Comparison of ENCODE assay signal across 9 cellular contexts in the genomic region with DNA sequence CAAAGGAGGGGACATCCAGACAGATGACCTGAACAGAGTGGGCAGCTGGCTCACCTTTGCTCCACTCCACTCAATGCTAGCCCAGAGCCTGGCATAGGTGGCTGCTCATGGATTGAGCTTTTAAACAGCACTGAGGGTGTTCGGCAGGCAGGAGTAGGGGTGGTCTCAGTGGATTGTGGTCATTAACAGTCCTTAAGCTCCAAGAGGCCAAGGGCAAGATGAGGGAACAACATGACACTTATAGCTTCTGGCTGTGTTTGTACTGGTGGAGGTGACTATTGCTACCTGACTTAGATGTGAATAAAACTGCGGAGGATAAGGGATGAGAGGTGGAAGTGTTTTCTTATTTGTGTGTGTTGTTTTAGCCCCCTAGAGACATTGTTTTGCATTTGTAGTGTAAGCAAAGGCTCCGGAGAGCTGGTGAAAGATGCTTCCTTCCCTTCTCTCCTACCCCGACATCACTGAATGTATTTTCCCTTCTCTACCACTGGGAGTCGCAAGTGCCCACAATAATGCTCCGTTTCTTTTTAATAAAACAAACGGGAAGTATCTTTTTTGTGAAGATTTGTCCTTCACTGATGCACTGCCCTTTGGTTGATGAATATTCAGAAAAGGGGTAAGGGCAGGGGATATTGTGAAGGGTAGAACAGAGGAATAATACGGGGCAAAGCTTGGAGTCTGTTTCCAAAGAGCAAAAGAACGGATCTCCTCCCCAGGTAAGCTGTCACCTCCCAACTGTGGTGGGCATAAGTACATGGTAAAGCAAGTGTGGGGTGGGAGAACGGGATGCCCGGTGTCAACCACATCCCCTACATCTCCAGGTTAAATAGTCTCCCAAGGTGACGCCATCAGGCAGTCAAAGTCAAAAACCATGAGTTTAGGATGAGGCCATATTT. TPM values are rescaled to one million over a fixed set of nuclear protein-coding genes. Genes with fewer than 3 reads are reported as not detected.
DNase-seq lines count a peak whose midpoint lies in the region; ATAC-seq, FAIRE-seq and TF ChIP-seq lines count a peak whose summit lies in the region.
"Had no signal": no experiment of that assay in that cellular context is flagged by ENCODE, and none has a peak within 500 bp of the region (broad histone marks: within the 10 kb centered on the region; RNA-seq: fewer than 3 reads in every experiment).

No MANE protein-coding gene starts in this region.

- H3K4me1 Mint-ChIP-seq in activated T-helper 1 cell treated with anti-CD3 and anti-CD28 coated beads, Interleukin-12 subunit alpha, Interleukin-12 subunit beta, Interleukin-2, Interleukin-4 antibody, amounts not matched to agents 30 ng/mL and 10 ng/mL and 1 ng/mL, durations not matched to agents 14 hours and 24 hours and 36 hours (ENCODE audit: low read depth): peaks cover 8% of the 10 kb centered on the region

- TF ChIP-seq EP300 in GM12878 (IDR thresholded peaks at IDR 0.05; ENCODE audit: borderline replicate concordance in 1 of 2, control insufficient read depth in 1 of 2, low read depth in 2 of 2, low read length in 2 of 2): no peak

- no peaks in the 10 kb centered on the region for H3K9me3 Mint-ChIP-seq in activated T-helper 1 cell treated with anti-CD3 and anti-CD28 coated beads, Interleukin-12 subunit alpha, Interleukin-12 subunit beta, Interleukin-2, Interleukin-4 antibody, amounts not matched to agents 30 ng/mL and 10 ng/mL and 1 ng/mL, durations not matched to agents 14 hours and 24 hours and 36 hours

- no peaks in the 10 kb centered on the region for H3K36me3 ChIP-seq in GM12878 (ENCODE audit: control insufficient read depth in 2 of 2, insufficient read depth in 2 of 2, low read length in 1 of 2)
- H3K36me3 ChIP-seq: BLaER1 treated with 17β-estradiol and CSF1 and Interleukin-3, amounts not matched to agents 10 nM and 100 nM had no signal

- H3K9me3 ChIP-seq in GM12878 (replicated peaks; ENCODE audit: control insufficient read depth, insufficient read depth, low read length): no peaks in the 10 kb centered on the region

- no peak overlapping the region for H3K4me2 ChIP-seq in GM12878 (ENCODE audit: control insufficient read depth, insufficient read depth)
- H3K4me2 ChIP-seq: BLaER1 treated with 17β-estradiol and CSF1 and Interleukin-3, amounts not matched to agents 10 nM and 100 nM had no signal

- RAD21 ChIA-PET in GM12878 (lab: Charles Lee; ENCODE audit: unreplicated experiment): interaction anchor here (0.8 to 2.2 kb wide), 7 partner anchors 9 to 308 kb away, joined by 3 to 18 read pairs (median 4); no protein-coding TSS in a partner anchor

- no peaks in the 10 kb centered on the region for H3K4me1 ChIP-seq in GM12878 (ENCODE audit: control insufficient read depth, insufficient read depth, low read length)
- H3K4me1 ChIP-seq: BLaER1 treated with 17β-estradiol and CSF1 and Interleukin-3, amounts not matched to agents 10 nM and 100 nM had no signal

- no peaks in the 10 kb centered on the region; a peak in 1 of 4 replicates for H3K27me3 ChIP-seq in GM12878 (replicated peaks in 1 of 2; ENCODE audit: control insufficient read depth in 2 of 2, insufficient read depth in 2 of 2, low read length in 1 of 2)
- H3K27me3 ChIP-seq: BLaER1 treated with 17β-estradiol and CSF1 and Interleukin-3, amounts not matched to agents 10 nM and 100 nM had no signal

- H3K9ac ChIP-seq in GM12878 (ENCODE audit: control insufficient read depth, insufficient read depth, low read length): no peak overlapping the region
- H3K9ac ChIP-seq: BLaER1 treated with 17β-estradiol and CSF1 and Interleukin-3, amounts not matched to agents 10 nM and 100 nM had no signal

- H4K20me1 ChIP-seq in GM12878 (ENCODE audit: control insufficient read depth, insufficient read depth): no peaks in the 10 kb centered on the region
- H4K20me1 ChIP-seq: BLaER1 treated with 17β-estradiol and CSF1 and Interleukin-3, amounts not matched to agents 10 nM and 100 nM had no signal

- peak; percentile 79 for ATAC-seq in GM21529 (IDR thresholded peaks at IDR 0.05; ENCODE audit: unreplicated experiment)
- peak; percentile 80 for ATAC-seq in GM12878

- CTCF ChIA-PET in GM12878 (lab: Yijun Ruan, JAX): interaction anchor here (0.5 to 3.2 kb wide), 31 partner anchors 9 to 1686 kb away, joined by 3 to 31 read pairs (median 4); no protein-coding TSS in a partner anchor

- POLR2A ChIA-PET in GM12878 (lab: Charles Lee): no interaction called here

- H3K4me3 ChIP-seq in LNCaP clone FGC (ENCODE audit: low read depth, low read length) (no peak overlapping the region), GM12878 (no peak overlapping the region)
- H3K4me3 ChIP-seq: BLaER1 treated with 17β-estradiol and CSF1 and Interleukin-3, amounts not matched to agents 10 nM and 100 nM had no signal

- H3K79me2 ChIP-seq in GM12878 (ENCODE audit: control insufficient read depth, insufficient read depth, low read length): no peaks in the 10 kb centered on the region

- FAIRE-seq in GM12878 (lab: Jason Lieb, UNC): no peak

- H3K27me3 Mint-ChIP-seq in activated T-helper 1 cell treated with anti-CD3 and anti-CD28 coated beads, Interleukin-12 subunit alpha, Interleukin-12 subunit beta, Interleukin-2, Interleukin-4 antibody, amounts not matched to agents 30 ng/mL and 10 ng/mL and 1 ng/mL, durations not matched to agents 14 hours and 24 hours and 36 hours (ENCODE audit: insufficient read depth): peaks cover 2% of the 10 kb centered on the region

- peak; percentile 83 for TF ChIP-seq RAD21 in GM12878 (IDR thresholded peaks at IDR 0.05; ENCODE audit: insufficient read depth, low read depth, low read length)

- TF ChIP-seq CTCF in LNCaP clone FGC (IDR thresholded peaks at IDR 0.05; ENCODE audit: control insufficient read depth, extremely low read depth, insufficient read depth) (peak; percentile 89), GM12878 (IDR thresholded peaks at IDR 0.05 in 2 of 3, conservative IDR thresholded peaks at IDR 0.05 in 1 of 3; ENCODE audit: control insufficient read depth in 2 of 3, extremely low read depth in 1 of 3, insufficient read depth in 1 of 3, low read depth in 3 of 3, low read length in 3 of 3) (peak; percentile 58 to 76 (median 73); a peak in 5 of 6 replicates)

- H3K27ac ChIP-seq in GM12878 (ENCODE audit: control insufficient read depth, insufficient read depth): no peak overlapping the region
- H3K27ac ChIP-seq: BLaER1 treated with 17β-estradiol and CSF1 and Interleukin-3, amounts not matched to agents 10 nM and 100 nM had no signal

- in situ Hi-C loops in GM12878 (cut with MboI): loop anchor here (10.0 kb wide), 1 partner anchor 703 kb away; no protein-coding TSS in a partner anchor

- intact Hi-C loops in GM12878 (cut with micrococcal nuclease; ENCODE audit: unreplicated experiment): loop anchor here (1.0 to 5.0 kb wide), 4 partner anchors 124 to 710 kb away; no protein-coding TSS in a partner anchor
- intact Hi-C loops in activated T-helper 1 cell treated with anti-CD3 and anti-CD28 coated beads, Interleukin-12 subunit alpha, Interleukin-12 subunit beta, Interleukin-2, Interleukin-4 antibody, amounts not matched to agents 30 ng/mL and 10 ng/mL and 1 ng/mL, durations not matched to agents 14 hours and 24 hours and 36 hours (cut with micrococcal nuclease): loop anchor here (1.0 kb wide), 3 partner anchors 225 to 706 kb away; no protein-coding TSS in a partner anchor

- no peaks in the 10 kb centered on the region for H3K36me3 Mint-ChIP-seq in activated T-helper 1 cell treated with anti-CD3 and anti-CD28 coated beads, Interleukin-12 subunit alpha, Interleukin-12 subunit beta, Interleukin-2, Interleukin-4 antibody, amounts not matched to agents 30 ng/mL and 10 ng/mL and 1 ng/mL, durations not matched to agents 14 hours and 24 hours and 36 hours (ENCODE audit: low read depth)

- no peak overlapping the region for H3K27ac Mint-ChIP-seq in activated T-helper 1 cell treated with anti-CD3 and anti-CD28 coated beads, Interleukin-12 subunit alpha, Interleukin-12 subunit beta, Interleukin-2, Interleukin-4 antibody, amounts not matched to agents 30 ng/mL and 10 ng/mL and 1 ng/mL, durations not matched to agents 14 hours and 24 hours and 36 hours

- H3K4me3 Mint-ChIP-seq in activated T-helper 1 cell treated with anti-CD3 and anti-CD28 coated beads, Interleukin-12 subunit alpha, Interleukin-12 subunit beta, Interleukin-2, Interleukin-4 antibody, amounts not matched to agents 30 ng/mL and 10 ng/mL and 1 ng/mL, durations not matched to agents 14 hours and 24 hours and 36 hours: no peak overlapping the region

- TF ChIP-seq POLR2A in GM12878 (IDR thresholded peaks at IDR 0.05; ENCODE audit: low read depth, low read length): no peak

- DNase-seq in NCI-H2029 treated with DMSO at 0.1 percent for 48 hours (lab: John Stamatoyannopoulos, UW) (peak; percentile 32), NCI-H2029 (lab: John Stamatoyannopoulos, UW) (no peak), LNCaP clone FGC (ENCODE audit: low read depth) (no peak), GM12878 (ENCODE audit: low read depth, low spot score) (no peak), left kidney (ENCODE audit: low read depth, low spot score) (peak; percentile 66), C1 segment of cervical spinal cord (lab: John Stamatoyannopoulos, UW) (no peak)
- no peak for DNase-seq in activated T-helper 1 cell treated with anti-CD3 and anti-CD28 coated beads, Interleukin-12 subunit alpha, Interleukin-12 subunit beta, Interleukin-2, Interleukin-4 antibody, amounts not matched to agents 30 ng/mL and 10 ng/mL and 1 ng/mL, durations not matched to agents 14 hours and 24 hours and 36 hours (ENCODE audit: low spot score)

- H2AFZ ChIP-seq in GM12878 (ENCODE audit: control insufficient read depth, low read depth, low read length): peak overlapping the region; percentile 58

- 15% methylated on average over 12 of the region's 12 CpGs for WGBS in GM12878 (ENCODE audit: insufficient coverage, insufficient replicate concordance, low lambda C conversion rate, missing lambda C conversion rate)

- SMC1A ChIA-PET in GM12878 (lab: Charles Lee; ENCODE audit: uncharacterized antibody, unreplicated experiment): interaction anchor here (0.6 to 2.8 kb wide), 17 partner anchors 10 to 683 kb away, joined by 3 to 12 read pairs (median 4); no protein-coding TSS in a partner anchor

- no TSS peak for BruUV-seq in GM12878 (replicated peaks; lab: Mats Ljungman, UMichigan)

RNA-seq across cellular contexts. Expression of a gene that starts 27.5 kb away (rescaled TPM):
- total RNA-seq in GM12878 (2013; cell fraction: nucleolus; rRNA removed): not detected in 2 replicates
- total RNA-seq in GM12878 (2014; rRNA removed): not detected in 2 replicates
- total RNA-seq in GM12878 (2014; rRNA removed; fragmentation: Illumina TruSeq; extraction: Trizol): not detected in 2 replicates
- not detected in 2 replicates for total RNA-seq in GM12878 (2021)
- polyA plus RNA-seq in GM12878 (2011; ENCODE audit: low read depth): not detected
- polyA plus RNA-seq in GM12878 (2011; rRNA removed): not detected in 2 replicates
- polyA plus RNA-seq in GM12878 (2011; cell fraction: cytosol; rRNA removed): not detected in 2 replicates
- polyA plus RNA-seq in GM12878 (2011; cell fraction: nucleus; rRNA removed): not detected in 2 replicates
- polyA plus RNA-seq in GM12878 (2012): not detected in 2 replicates
- polyA plus RNA-seq in GM12878 (2014; fragmentation: Illumina TruSeq; extraction: Trizol): not detected in 2 replicates
- polyA plus RNA-seq in GM12878 (2014; fragmentation: Nextera tagmentation; extraction: Ambion mirVana): not detected
- polyA plus RNA-seq in GM12878 (2014; rRNA removed): not detected in 2 replicates
- polyA plus RNA-seq in GM12878 (2016; fragmentation: Nextera tagmentation; extraction: Ambion mirVana): not detected
- not detected in 2 replicates for polyA minus RNA-seq in GM12878 (2011; rRNA and poly(A)+ RNA removed)
- polyA minus RNA-seq in GM12878 (2011; cell fraction: cytosol; rRNA and poly(A)+ RNA removed): not detected in 2 replicates
- polyA minus RNA-seq in GM12878 (2011; cell fraction: nucleus; rRNA and poly(A)+ RNA removed): not detected in 2 replicates
- total RNA-seq in activated T-helper 1 cell treated with anti-CD3 and anti-CD28 coated beads, Interleukin-12 subunit alpha, Interleukin-12 subunit beta, Interleukin-2, Interleukin-4 antibody, amounts not matched to agents 30 ng/mL and 10 ng/mL and 1 ng/mL, durations not matched to agents 14 hours and 24 hours and 36 hours: not detected in 2 replicates

Comparison
In these comparisons a context has a peak if more than half of its experiments do, and no peak if none do; other contexts are left out.
1. DNase-seq: peak in NCI-H2029 treated with DMSO at 0.1 percent for 48 hours (single experiment) and left kidney (single experiment); none in NCI-H2029 (single experiment), LNCaP clone FGC (single experiment), GM12878 (single experiment), C1 segment of cervical spinal cord (0 of 14) and activated T-helper 1 cell treated with anti-CD3 and anti-CD28 coated beads, Interleukin-12 subunit alpha, Interleukin-12 subunit beta, Interleukin-2, Interleukin-4 antibody, amounts not matched to agents 30 ng/mL and 10 ng/mL and 1 ng/mL, durations not matched to agents 14 hours and 24 hours and 36 hours (single experiment).